In genomic region chr9:6247266-6247665, GRCh38 we compare ENCODE assay signal across 31 cellular contexts. TPM values are rescaled to one million over a fixed set of nuclear protein-coding genes. Genes with fewer than 3 reads are reported as not detected.
DNase-seq lines count a peak whose midpoint lies in the region; ATAC-seq and TF ChIP-seq lines count a peak whose summit lies in the region.
"Had no signal": no experiment of that assay in that cellular context is flagged by ENCODE, and none has a peak within 500 bp of the region (broad histone marks: within the 10 kb centered on the region; RNA-seq: fewer than 3 reads in every experiment).

No MANE protein-coding gene starts in this region.

- H3K79me1 ChIP-seq in IMR-90 (ENCODE audit: low read depth in 1 of 2, low read length in 2 of 2) = no peaks in the 10 kb centered on the region

- no peaks in the 10 kb centered on the region for H3K9me3 Mint-ChIP-seq in effector memory CD8-positive, alpha-beta T cell
- H3K9me3 Mint-ChIP-seq: memory B cell; nephron; stimulated activated memory B cell treated with anti-CD40 and anti-IgM and Interleukin-4, amounts not matched to agents 10 μg/mL and 1 μg/mL and 100 μg/mL, for 72 hours had no signal

- intact Hi-C loops in IMR-90 (cut with micrococcal nuclease) = no loop called here

- H3K56ac ChIP-seq in IMR-90 (ENCODE audit: extremely low read depth, insufficient read depth, low read length) = no peak overlapping the region

- H3K18ac ChIP-seq in IMR-90 (ENCODE audit: low read depth, low read length) = no peak overlapping the region

- no peaks in the 10 kb centered on the region; the same call in 1 of the 2 replicates for H3K27me3 ChIP-seq in IMR-90 (ENCODE audit: control insufficient read depth, insufficient read depth, low read length)
- H3K27me3 ChIP-seq: ascending aorta; BLaER1 treated with 17β-estradiol and CSF1 and Interleukin-3, amounts not matched to agents 10 nM and 100 nM; colonic mucosa; hepatocyte; Peyer's patch had no signal

- no peaks in the 10 kb centered on the region for H3K9me3 ChIP-seq in IMR-90 (ENCODE audit: control insufficient read depth, insufficient read depth, low read length)
- H3K9me3 ChIP-seq: ascending aorta; BLaER1 treated with 17β-estradiol and CSF1 and Interleukin-3, amounts not matched to agents 10 nM and 100 nM; colonic mucosa; Peyer's patch had no signal

- no peak overlapping the region for H2AK5ac ChIP-seq in IMR-90 (ENCODE audit: low read depth, low read length)

- H3K27ac ChIP-seq in IMR-90 (ENCODE audit: insufficient read depth, low read length) = no peak overlapping the region
- H3K27ac ChIP-seq: ascending aorta; BLaER1 treated with 17β-estradiol and CSF1 and Interleukin-3, amounts not matched to agents 10 nM and 100 nM; colonic mucosa; hepatocyte; HL-60; Peyer's patch had no signal

- peaks cover 0 to 2% of the 10 kb centered on the region in 2 donors for H3K4me1 Mint-ChIP-seq in effector memory CD8-positive, alpha-beta T cell (ENCODE audit: low read depth in 2 of 2)
- H3K4me1 Mint-ChIP-seq: memory B cell; nephron; stimulated activated memory B cell treated with anti-CD40 and anti-IgM and Interleukin-4, amounts not matched to agents 10 μg/mL and 1 μg/mL and 100 μg/mL, for 72 hours had no signal

- H2BK20ac ChIP-seq in IMR-90 (ENCODE audit: low read depth, low read length) = no peak overlapping the region

- TF ChIP-seq POLR2A in IMR-90 (IDR thresholded peaks at IDR 0.05; ENCODE audit: low read depth, low read length) = no peak

- H3K36me3 ChIP-seq in IMR-90 (ENCODE audit: control insufficient read depth, insufficient read depth, low read length) = no peaks in the 10 kb centered on the region
- H3K36me3 ChIP-seq: BLaER1 treated with 17β-estradiol and CSF1 and Interleukin-3, amounts not matched to agents 10 nM and 100 nM; colonic mucosa; Peyer's patch had no signal

- peaks cover 0 to 11% of the 10 kb centered on the region in 2 donors for H3K27me3 Mint-ChIP-seq in effector memory CD8-positive, alpha-beta T cell

- no peak overlapping the region for H3K14ac ChIP-seq in IMR-90 (replicated peaks; ENCODE audit: low read depth, low read length)

- in situ Hi-C loops in IMR-90 (cut with MboI; ENCODE audit: low sequenced_read_pairs) = no loop called here

- H4K5ac ChIP-seq in IMR-90 (ENCODE audit: low read depth, low read length) = no peak overlapping the region

- ATAC-seq in IMR-90 (ENCODE audit: low read depth) (peak; percentile 17; the same call in 1 of the 2 replicates), HG03039 (IDR thresholded peaks at IDR 0.05; ENCODE audit: unreplicated experiment) (no peak), HG03460 (IDR thresholded peaks at IDR 0.05; ENCODE audit: unreplicated experiment) (no peak)
- ATAC-seq in effector memory CD8-positive, alpha-beta T cell (replicated peaks) = no peak
- ATAC-seq: stimulated activated memory B cell treated with anti-CD40 and anti-IgM and Interleukin-4, amounts not matched to agents 10 μg/mL and 1 μg/mL and 100 μg/mL, for 72 hours had no signal

- TF ChIP-seq RAD21 in IMR-90 (IDR thresholded peaks at IDR 0.05; ENCODE audit: low read length) = no peak

- POLR2A ChIA-PET in IMR-90 (lab: Charles Lee; ENCODE audit: unreplicated experiment) = no interaction called here

- no peak overlapping the region for H3K9ac ChIP-seq in IMR-90 (ENCODE audit: low read depth, low read length)
- H3K9ac ChIP-seq: BLaER1 treated with 17β-estradiol and CSF1 and Interleukin-3, amounts not matched to agents 10 nM and 100 nM had no signal

- no peak overlapping the region for H2BK5ac ChIP-seq in IMR-90 (ENCODE audit: low read depth, low read length, poor library complexity, severe bottlenecking)

- CTCF ChIA-PET in IMR-90 (lab: Yijun Ruan, JAX) = no interaction called here

- H4K91ac ChIP-seq in IMR-90 (ENCODE audit: insufficient read depth, low read depth, low read length) = no peak overlapping the region

- no CpG with 5 or more reads among the region's 4 CpGs for WGBS in IMR-90 (ENCODE audit: extremely low coverage in 2 of 2, insufficient read length in 1 of 2), 2 experiments

- H3K4me2 ChIP-seq in IMR-90 (ENCODE audit: low read depth, low read length) = no peak overlapping the region
- H3K4me2 ChIP-seq: BLaER1 treated with 17β-estradiol and CSF1 and Interleukin-3, amounts not matched to agents 10 nM and 100 nM; hepatocyte had no signal

- H2AFZ ChIP-seq in IMR-90 (replicated peaks; ENCODE audit: low read length, poor library complexity) = no peak overlapping the region
- H2AFZ ChIP-seq: hepatocyte had no signal

- no peak overlapping the region for H2BK120ac ChIP-seq in IMR-90 (ENCODE audit: low read depth, low read length)

- DNase-seq in ELR (ENCODE audit: low read depth) (peak; percentile 59), IMR-90 (no peak), amniotic epithelial cell (ENCODE audit: low read depth) (peak; percentile 66), glomerular visceral epithelial cell (ENCODE audit: extremely low spot score) (peak; percentile 30), AG08395 (ENCODE audit: low spot score) (no peak)
- no peak for DNase-seq in effector memory CD8-positive, alpha-beta T cell
- DNase-seq: activated effector memory CD4-positive, alpha-beta T cell treated with Interleukin-2 at 50 U/mL for 16 hours; activated naive CD8-positive, alpha-beta T cell treated with anti-CD3 and anti-CD28 coated beads for 36 hours; colonic mucosa; DMS153; effector CD4-positive, alpha-beta T cell; erythroblast; H7; Karpas-422; left cardiac atrium; NCI-H1436; NCI-H446; NCI-H748 treated with DMSO at 0.1 percent for 48 hours; Peyer's patch; stimulated activated CD4-positive, alpha-beta T cell treated with anti-CD3 and anti-CD28 coated beads, Interleukin-15, amount 100 ng/mL, for 24 hours; T-helper 9 cell; trophoblast cell had no signal

- dilution Hi-C loops in IMR-90 (cut with HindIII; ENCODE audit: low sequenced_read_pairs, unreplicated experiment) = no loop called here

- H4K20me1 ChIP-seq in IMR-90 (ENCODE audit: insufficient read depth, low read length) = no peaks in the 10 kb centered on the region
- H4K20me1 ChIP-seq: BLaER1 treated with 17β-estradiol and CSF1 and Interleukin-3, amounts not matched to agents 10 nM and 100 nM had no signal

- H2AK9ac ChIP-seq in IMR-90 (replicated peaks; ENCODE audit: low read depth, low read length, poor library complexity) = no peak overlapping the region

- H3K23ac ChIP-seq in IMR-90 (ENCODE audit: low read depth, low read length) = no peak overlapping the region

- H2BK15ac ChIP-seq in IMR-90 (ENCODE audit: low read depth, low read length) = no peak overlapping the region

- no peak for TF ChIP-seq CTCF in IMR-90 (conservative IDR thresholded peaks at IDR 0.05; ENCODE audit: low read depth, low read length)

- no peaks in the 10 kb centered on the region for H3K4me1 ChIP-seq in IMR-90 (ENCODE audit: control insufficient read depth, insufficient read depth, low read length)
- H3K4me1 ChIP-seq: ascending aorta, colonic mucosa, Peyer's patch had no signal

- no peaks in the 10 kb centered on the region for H3K36me3 Mint-ChIP-seq in effector memory CD8-positive, alpha-beta T cell (ENCODE audit: insufficient read depth)
- H3K36me3 Mint-ChIP-seq: activated naive CD8-positive, alpha-beta T cell treated with anti-CD3 and anti-CD28 coated beads for 36 hours; memory B cell; stimulated activated memory B cell treated with anti-CD40 and anti-IgM and Interleukin-4, amounts not matched to agents 10 μg/mL and 1 μg/mL and 100 μg/mL, for 72 hours had no signal

- BruUV-seq in IMR-90 (replicated peaks; lab: Mats Ljungman, UMichigan) = no TSS peak

- H3K4ac ChIP-seq in IMR-90 (ENCODE audit: low read depth, low read length) = no peak overlapping the region

- H3K4me3 ChIP-seq in IMR-90 (ENCODE audit: insufficient read depth, low read depth, low read length) = no peak overlapping the region
- H3K4me3 ChIP-seq: ascending aorta; BLaER1 treated with 17β-estradiol and CSF1 and Interleukin-3, amounts not matched to agents 10 nM and 100 nM; colonic mucosa; hepatocyte; Peyer's patch had no signal

- H3K27ac Mint-ChIP-seq in effector memory CD8-positive, alpha-beta T cell = no peak overlapping the region
- H3K27ac Mint-ChIP-seq: activated naive CD8-positive, alpha-beta T cell treated with anti-CD3 and anti-CD28 coated beads for 36 hours; memory B cell; nephron; stimulated activated memory B cell treated with anti-CD40 and anti-IgM and Interleukin-4, amounts not matched to agents 10 μg/mL and 1 μg/mL and 100 μg/mL, for 72 hours had no signal

- no peak overlapping the region for H4K8ac ChIP-seq in IMR-90 (ENCODE audit: low read depth in 2 of 2, low read length in 2 of 2)

- no peaks in the 10 kb centered on the region for H3K9me1 ChIP-seq in IMR-90 (ENCODE audit: insufficient read depth, low read length)

- no peak overlapping the region for H3K4me3 Mint-ChIP-seq in effector memory CD8-positive, alpha-beta T cell
- H3K4me3 Mint-ChIP-seq: activated naive CD8-positive, alpha-beta T cell treated with anti-CD3 and anti-CD28 coated beads for 36 hours; memory B cell; nephron; stimulated activated memory B cell treated with anti-CD40 and anti-IgM and Interleukin-4, amounts not matched to agents 10 μg/mL and 1 μg/mL and 100 μg/mL, for 72 hours had no signal

TF ChIP-seq in IMR-90, 13 proteins besides CTCF, POLR2A, EP300 and RAD21:
- TF ChIP-seq MAFK (IDR thresholded peaks at IDR 0.05; ENCODE audit: low read depth, low read length) (no peak), FOS (IDR thresholded peaks at IDR 0.05; ENCODE audit: low read depth, low read length) (no peak), CEBPB (IDR thresholded peaks at IDR 0.05; ENCODE audit: low read depth, low read length) (no peak), USF2 (IDR thresholded peaks at IDR 0.05; ENCODE audit: low read depth, low read length) (no peak), NFE2L2 (IDR thresholded peaks at IDR 0.05; ENCODE audit: low read depth, low read length) (no peak)
TF ChIP-seq in IMR-90: peak in this region for 0.

RNA-seq across cellular contexts. Expression of gene IL33, which starts 31.7 kb away (rescaled TPM):
- total RNA-seq in IMR-90 (2012; rRNA removed) = not detected in 2 replicates
- polyA plus RNA-seq in IMR-90 (2012; rRNA removed) = not detected in 2 replicates
- polyA plus RNA-seq in IMR-90 (2012; cell fraction: cytosol; rRNA removed) = not detected in 2 replicates
- polyA plus RNA-seq in IMR-90 (2012; cell fraction: nucleus; rRNA removed; ENCODE audit: low replicate concordance) = 0.03 TPM in 1 of 2 replicates, not detected in the other
- total RNA-seq: activated naive CD8-positive, alpha-beta T cell treated with anti-CD3 and anti-CD28 coated beads for 36 hours had no signal
- polyA plus RNA-seq: hepatocyte had no signal

Comparison
In these comparisons a context has a peak if more than half of its experiments do, and no peak if none do; other contexts are left out.
1. DNase-seq: peak in ELR (single experiment), amniotic epithelial cell (single experiment) and glomerular visceral epithelial cell (single experiment); none in IMR-90 (single experiment), effector memory CD8-positive, alpha-beta T cell (0 of 3) and AG08395 (single experiment).